In genomic region chr18:8536226-8536625, GRCh38 we compare ENCODE assay signal across 27 cellular contexts.
DNase-seq lines count a peak whose midpoint lies in the region; ATAC-seq and TF ChIP-seq lines count a peak whose summit lies in the region.
"Had no signal": no experiment of that assay in that cellular context is flagged by ENCODE, and none has a peak within 500 bp of the region (broad histone marks: within the 10 kb centered on the region; RNA-seq: fewer than 3 reads in every experiment).

No MANE protein-coding gene starts in this region.

- no peak for ATAC-seq in HG03095 (IDR thresholded peaks at IDR 0.05; ENCODE audit: unreplicated experiment)
- ATAC-seq: naive thymus-derived CD8-positive, alpha-beta T cell; pancreas; WTC11 had no signal

- DNase-seq in EH (ENCODE audit: low read depth) (peak; percentile 4), HK-2 (ENCODE audit: unreplicated experiment) (peak; percentile 14), RWPE1 (ENCODE audit: low spot score) (peak; percentile 21), kidney tubule cell (ENCODE audit: low spot score) (peak; percentile 51), hippocampal formation (lab: John Stamatoyannopoulos, UW) (no peak), midbrain (lab: John Stamatoyannopoulos, UW) (no peak), coronary artery (ENCODE audit: low spot score) (no peak)
- DNase-seq: activated CD4-positive, alpha-beta memory T cell treated with anti-CD3 and anti-CD28 coated beads for 36 hours; activated gamma-delta T cell treated with Interleukin-2 at 50 U/mL for 16 hours; activated T-cell treated with anti-CD3 and anti-CD28 coated beads for 4 hours; CD4-positive, alpha-beta T cell; dermis blood vessel endothelial cell; DMS53; MM.1S; naive thymus-derived CD8-positive, alpha-beta T cell; NCI-H1436 treated with DMSO at 0.1 percent for 48 hours; NCI-H345; NCI-H82; pancreas; stimulated activated naive CD4-positive, alpha-beta T cell; T-helper 2 cell had no signal

- CTCF ChIA-PET in RWPE1 (lab: Yijun Ruan, JAX), result interaction anchor here (0.6 kb wide), 1 partner anchor 714 kb away, joined by 4 read pairs; no protein-coding TSS in a partner anchor

- H3K27ac ChIP-seq in RWPE1 (no peak overlapping the region), coronary artery (no peak overlapping the region)
- H3K27ac ChIP-seq: cardiac muscle cell, pancreas, SJSA1, thoracic aorta had no signal

- TF ChIP-seq CTCF in RWPE1 (conservative IDR thresholded peaks at IDR 0.05; ENCODE audit: low read depth) (no peak), coronary artery (IDR thresholded peaks at IDR 0.05) (no peak)

- POLR2A ChIA-PET in RWPE1 (lab: Yijun Ruan, JAX; ENCODE audit: low non-redundant PET), result no interaction called here

- H3K4me3 ChIP-seq in coronary artery, result no peak overlapping the region
- H3K4me3 ChIP-seq: cardiac muscle cell, HAP-1, pancreas, SJSA1, thoracic aorta had no signal

Comparison
In these comparisons a context has a peak if more than half of its experiments do, and no peak if none do; other contexts are left out.
1. DNase-seq: peak in EH (single experiment), HK-2 (single experiment), RWPE1 (single experiment) and kidney tubule cell (single experiment); none in hippocampal formation (0 of 2), midbrain (single experiment) and coronary artery (single experiment).